1 cellular context compared by ENCODE assay signal in genomic region chr18:51279367-51279984, GRCh38.
TF ChIP-seq lines count a peak whose summit lies in the region.

No MANE protein-coding gene starts in this region.

TF ChIP-seq in HepG2, 621 proteins besides CTCF, POLR2A, EP300 and RAD21 (continued from another document and continues in another):
- TF ChIP-seq DDIT3 (CRISPR knock-in tag; IDR thresholded peaks at IDR 0.05), result no peak
- peak; percentile 29; the same call in 1 of the 2 replicates for TF ChIP-seq GMEB1 (CRISPR knock-in tag; IDR thresholded peaks at IDR 0.05; ENCODE audit: borderline replicate concordance)
- TF ChIP-seq GABPA (IDR thresholded peaks at IDR 0.05; ENCODE audit: low read depth, low read length), result no peak
- TF ChIP-seq GABPA (CRISPR knock-in tag; IDR thresholded peaks at IDR 0.05; ENCODE audit: low read depth), result no peak
- no peak for TF ChIP-seq NR2F2 (IDR thresholded peaks at IDR 0.05; ENCODE audit: borderline replicate concordance, low read depth)
- TF ChIP-seq ZSCAN30 (CRISPR knock-in tag; IDR thresholded peaks at IDR 0.05), result no peak
- TF ChIP-seq ZNF724P (CRISPR knock-in tag; IDR thresholded peaks at IDR 0.05; ENCODE audit: borderline replicate concordance), result no peak
- no peak for TF ChIP-seq ZBED4 (CRISPR knock-in tag; IDR thresholded peaks at IDR 0.05; ENCODE audit: borderline replicate concordance)
- TF ChIP-seq ZBTB10 (CRISPR knock-in tag; IDR thresholded peaks at IDR 0.05; ENCODE audit: borderline replicate concordance), result no peak
- TF ChIP-seq ZNF558 (CRISPR knock-in tag; IDR thresholded peaks at IDR 0.05; ENCODE audit: borderline replicate concordance), result no peak
- TF ChIP-seq ATM (IDR thresholded peaks at IDR 0.05; ENCODE audit: borderline replicate concordance), result no peak
- TF ChIP-seq ZNF792 (CRISPR knock-in tag; IDR thresholded peaks at IDR 0.05), result peak; percentile 65; the same call in 1 of the 2 replicates
- peak; percentile 78; the same call in 1 of the 2 replicates for TF ChIP-seq ARID3A (IDR thresholded peaks at IDR 0.05; ENCODE audit: low read depth, low read length)
- 0 out of 2 replicates have a peak, but pooled peaks have one; percentile 6 for TF ChIP-seq ARID4A (CRISPR knock-in tag; IDR thresholded peaks at IDR 0.05; ENCODE audit: borderline replicate concordance)
- no peak for TF ChIP-seq ZSCAN12 (CRISPR knock-in tag; IDR thresholded peaks at IDR 0.05)
- TF ChIP-seq ZNF850 (CRISPR knock-in tag; conservative IDR thresholded peaks at IDR 0.05), result no peak
- TF ChIP-seq KDM1A (CRISPR knock-in tag; IDR thresholded peaks at IDR 0.05), result peak; percentile 76; the same call in 1 of the 2 replicates
- TF ChIP-seq ETS1 (CRISPR knock-in tag; IDR thresholded peaks at IDR 0.05), result no peak
- peak; percentile 60; the same call in 1 of the 2 replicates for TF ChIP-seq HOXA3 (CRISPR knock-in tag; IDR thresholded peaks at IDR 0.05)
- TF ChIP-seq EED (CRISPR knock-in tag; IDR thresholded peaks at IDR 0.05), result no peak
- TF ChIP-seq ZNF513 (CRISPR knock-in tag; conservative IDR thresholded peaks at IDR 0.05), result no peak
- no peak for TF ChIP-seq YEATS2 (CRISPR knock-in tag; IDR thresholded peaks at IDR 0.05; ENCODE audit: borderline replicate concordance)
- no peak for TF ChIP-seq FUBP1 (CRISPR knock-in tag; IDR thresholded peaks at IDR 0.05; ENCODE audit: borderline replicate concordance)
- TF ChIP-seq TBX2 (CRISPR knock-in tag; IDR thresholded peaks at IDR 0.05; ENCODE audit: borderline replicate concordance), result peak; percentile 34; the same call in 1 of the 2 replicates
- TF ChIP-seq PAXIP1 (CRISPR knock-in tag; conservative IDR thresholded peaks at IDR 0.05), result peak; percentile 86
